Comparison of ENCODE assay signal across 13 cellular contexts in genomic region chr18:48826806-48827205, GRCh38.
DNase-seq lines count a peak whose midpoint lies in the region; ATAC-seq and TF ChIP-seq lines count a peak whose summit lies in the region.
"Had no signal": no experiment of that assay in that cellular context is flagged by ENCODE, and none has a peak within 500 bp of the region (broad histone marks: within the 10 kb centered on the region; RNA-seq: fewer than 3 reads in every experiment).

No MANE protein-coding gene starts in this region.

- TF ChIP-seq POLR2A in ovary (IDR thresholded peaks at IDR 0.05): no peak

- POLR2A ChIA-PET in WTC11 (lab: Charles Lee): interaction anchor here (0.9 to 1.9 kb wide), 2 partner anchors 9 to 34 kb away, joined by 3 to 8 read pairs; no protein-coding TSS in a partner anchor
- POLR2A ChIA-PET in PC-9 (lab: Charles Lee; ENCODE audit: unreplicated experiment): no interaction called here

- H3K36me3 Mint-ChIP-seq in WTC11: 0 out of 2 replicates have a peak, but pooled peaks cover 8% of the 10 kb centered on the region
- H3K36me3 Mint-ChIP-seq: naive B cell had no signal

- peaks cover 4% of the 10 kb centered on the region; the same call in 1 of the 2 replicates for H3K27me3 Mint-ChIP-seq in WTC11 (ENCODE audit: low read depth)
- H3K27me3 Mint-ChIP-seq: activated CD4-positive, alpha-beta T cell treated with anti-CD3 and anti-CD28 coated beads for 36 hours had no signal

- H3K4me1 Mint-ChIP-seq in WTC11: peaks cover 54% of the 10 kb centered on the region
- H3K4me1 Mint-ChIP-seq: naive B cell had no signal

- DNase-seq in WTC11 (ENCODE audit: low spot score): peak; percentile 9
- DNase-seq in left ventricle myocardium inferior: no peak
- DNase-seq in ovary: peak in 3 of 5 donors; percentile 4 to 21 (median 13)
- DNase-seq in NK-92 treated with Interleukin-12 subunit alpha and Interleukin-12 subunit beta, amount 100 ng/mL, for 24 hours (lab: John Stamatoyannopoulos, UW): no peak
- no peak for DNase-seq in PC-9
- DNase-seq: activated CD4-positive, alpha-beta T cell treated with anti-CD3 and anti-CD28 coated beads for 36 hours; activated gamma-delta T cell treated with Interleukin-2 at 50 U/mL for 16 hours; central memory CD4-positive, alpha-beta T cell; EL; naive B cell had no signal

- H3K27ac ChIP-seq in BLaER1 (peak overlapping the region; percentile 74), left ventricle myocardium inferior (replicated peaks) (peak overlapping the region; percentile 82), ovary (no peak overlapping the region), PC-9 (no peak overlapping the region)

- ATAC-seq in WTC11 (no peak), GM21381 (IDR thresholded peaks at IDR 0.05; ENCODE audit: unreplicated experiment) (no peak), HG03457 (IDR thresholded peaks at IDR 0.05; ENCODE audit: unreplicated experiment) (no peak)
- ATAC-seq: activated CD4-positive, alpha-beta T cell treated with anti-CD3 and anti-CD28 coated beads for 36 hours had no signal

- peak overlapping the region; percentile 65; the same call in 1 of the 2 replicates for H3K9ac ChIP-seq in BLaER1

- peak overlapping the region; percentile 66 for H3K27ac Mint-ChIP-seq in WTC11
- H3K27ac Mint-ChIP-seq: activated CD4-positive, alpha-beta T cell treated with anti-CD3 and anti-CD28 coated beads for 36 hours; naive B cell had no signal

- peaks cover 12% of the 10 kb centered on the region for H3K9me3 ChIP-seq in BLaER1
- H3K9me3 ChIP-seq in left ventricle myocardium inferior (replicated peaks): peaks cover 9% of the 10 kb centered on the region
- H3K9me3 ChIP-seq in ovary: no peaks in the 10 kb centered on the region
- no peaks in the 10 kb centered on the region; the same call in 1 of the 2 replicates for H3K9me3 ChIP-seq in PC-9 (ENCODE audit: insufficient read depth, low read depth)

- intact Hi-C loops in left ventricle myocardium inferior (cut with micrococcal nuclease) (no loop called here), ovary (cut with DNase I) (no loop called here), PC-9 (cut with micrococcal nuclease; ENCODE audit: unreplicated experiment) (no loop called here)

- peaks cover 5% of the 10 kb centered on the region; the same call in 1 of the 2 replicates for H3F3A ChIP-seq in PC-9 (ENCODE audit: insufficient read depth, low read depth)

- CTCF ChIA-PET in WTC11 (lab: Charles Lee): interaction anchor here (1.0 to 2.2 kb wide), 4 partner anchors 33 to 163 kb away, joined by 3 to 14 read pairs (median 4); no protein-coding TSS in a partner anchor
- CTCF ChIA-PET in PC-9 (lab: Charles Lee): no interaction called here

- BruUV-seq in PC-9 (replicated peaks; lab: Mats Ljungman, UMichigan): no TSS peak

- H3K9me2 ChIP-seq in PC-9 (ENCODE audit: insufficient read depth): no peaks in the 10 kb centered on the region

- TF ChIP-seq CTCF in WTC11 (IDR thresholded peaks at IDR 0.05): no peak
- no peak for TF ChIP-seq CTCF in left ventricle myocardium inferior (IDR thresholded peaks at IDR 0.05; ENCODE audit: borderline replicate concordance)
- no peak for TF ChIP-seq CTCF in ovary (IDR thresholded peaks at IDR 0.05)
- TF ChIP-seq CTCF in PC-9 (conservative IDR thresholded peaks at IDR 0.05): no peak

- H3K27me3 ChIP-seq in BLaER1 (no peaks in the 10 kb centered on the region), left ventricle myocardium inferior (ENCODE audit: low read depth) (no peaks in the 10 kb centered on the region), ovary (no peaks in the 10 kb centered on the region), PC-9 (ENCODE audit: insufficient read depth, low read depth) (no peaks in the 10 kb centered on the region)

- no peak overlapping the region for H3K4me3 ChIP-seq in BLaER1
- no peak overlapping the region for H3K4me3 ChIP-seq in left ventricle myocardium inferior
- no peak overlapping the region for H3K4me3 ChIP-seq in ovary
- H3K4me3 ChIP-seq in PC-9: no peak overlapping the region

- H4K20me1 ChIP-seq in BLaER1 (no peaks in the 10 kb centered on the region), PC-9 (ENCODE audit: insufficient read depth) (no peaks in the 10 kb centered on the region)

- H3K79me2 ChIP-seq in PC-9 (ENCODE audit: low read depth): no peaks in the 10 kb centered on the region

- H3K9me3 Mint-ChIP-seq in WTC11: peaks cover 10% of the 10 kb centered on the region

- H2AFZ ChIP-seq in PC-9: no peak overlapping the region

- H3K36me3 ChIP-seq in BLaER1 (peaks cover 10% of the 10 kb centered on the region; the same call in 1 of the 2 replicates), left ventricle myocardium inferior (peaks cover 6% of the 10 kb centered on the region), ovary (no peaks in the 10 kb centered on the region), PC-9 (ENCODE audit: low read depth) (0 out of 2 replicates have a peak, but pooled peaks cover 6% of the 10 kb centered on the region)

- peak overlapping the region; percentile 94 for H3K4me2 ChIP-seq in BLaER1
- H3K4me2 ChIP-seq in PC-9: no peak overlapping the region

- 82 to 89% (median 83%) methylated on average over 8 of the region's 8 CpGs for WGBS in ovary, 3 donors

- TF ChIP-seq EP300 in ovary (IDR thresholded peaks at IDR 0.05): no peak

- 0 out of 2 replicates have a peak overlapping the region, but pooled peaks have one; percentile 12 for H3K4me3 Mint-ChIP-seq in WTC11
- H3K4me3 Mint-ChIP-seq: activated CD4-positive, alpha-beta T cell treated with anti-CD3 and anti-CD28 coated beads for 36 hours; naive B cell had no signal

- H3K4me1 ChIP-seq in BLaER1 (peaks cover 77% of the 10 kb centered on the region), left ventricle myocardium inferior (peaks cover 55% of the 10 kb centered on the region), ovary (ENCODE audit: insufficient read depth) (peaks cover 26% of the 10 kb centered on the region), PC-9 (replicated peaks; ENCODE audit: insufficient read depth) (peaks cover 24% of the 10 kb centered on the region)

TF ChIP-seq in WTC11, 78 proteins besides CTCF, POLR2A, EP300 and RAD21 (continues in another document):
- TF ChIP-seq NR3C1 (CRISPR knock-in tag; conservative IDR thresholded peaks at IDR 0.05; ENCODE audit: low read depth) (no peak), NFYB (CRISPR knock-in tag; conservative IDR thresholded peaks at IDR 0.05; ENCODE audit: low read depth) (no peak), PRDM15 (CRISPR knock-in tag; IDR thresholded peaks at IDR 0.05) (no peak), NR2C2 (CRISPR knock-in tag; IDR thresholded peaks at IDR 0.05) (no peak), SOX15 (CRISPR knock-in tag; IDR thresholded peaks at IDR 0.05) (no peak), NFATC4 (CRISPR knock-in tag; IDR thresholded peaks at IDR 0.05) (no peak), TEAD1 (CRISPR knock-in tag; IDR thresholded peaks at IDR 0.05) (no peak), AFF4 (CRISPR knock-in tag; IDR thresholded peaks at IDR 0.05; ENCODE audit: borderline replicate concordance) (no peak), ZNF121 (CRISPR knock-in tag; IDR thresholded peaks at IDR 0.05) (no peak), KAT7 (CRISPR knock-in tag; IDR thresholded peaks at IDR 0.05; ENCODE audit: borderline replicate concordance) (no peak)

Comparison
In these comparisons a context has a peak if more than half of its experiments do, and no peak if none do; other contexts are left out.
1. H3K27ac ChIP-seq: peak in BLaER1 (single experiment) and left ventricle myocardium inferior (single experiment); none in ovary (0 of 2) and PC-9 (single experiment).
2. DNase-seq: peak in WTC11 (single experiment) and ovary (3 of 5); none in left ventricle myocardium inferior (single experiment), NK-92 treated with Interleukin-12 subunit alpha and Interleukin-12 subunit beta, amount 100 ng/mL, for 24 hours (single experiment) and PC-9 (0 of 2).